In genomic region chr22:18527752-18528596, GRCh38 we compare ENCODE assay signal across 8 cellular contexts. TPM values are rescaled to one million over a fixed set of nuclear protein-coding genes. Genes with fewer than 3 reads are reported as not detected.
A peak's percentile ranks its signal among the peaks of the same experiment; 100 is the strongest.
DNase-seq lines count a peak whose midpoint lies in the region; ATAC-seq and TF ChIP-seq lines count a peak whose summit lies in the region.
"Not testable (repeated sequence)": the region's sequence is repeated elsewhere in the genome, so short reads cannot be mapped to it uniquely, and the experiment has no call there.

TSS of gene TMEM191B (plus strand) at chr22:18527802. CDS start at chr22:18527981, 179 bp downstream.

- H3K36me3 Mint-ChIP-seq in effector memory CD8-positive, alpha-beta T cell (ENCODE audit: insufficient read depth); stimulated activated naive CD8-positive, alpha-beta T cell treated with anti-CD3 and anti-CD28 coated beads, Interleukin-15, Interleukin-2, amounts not matched to agents 100 ng/mL and 50 ng/mL, for 24 hours (ENCODE audit: low read depth): not testable (repeated sequence)

- intact Hi-C loops in left lung (cut with DNase I), result not testable (repeated sequence)

- H3K4me1 ChIP-seq in left lung, result not testable (repeated sequence)

- not testable (repeated sequence) for TF ChIP-seq CTCF in VCaP (conservative IDR thresholded peaks at IDR 0.05); left lung (IDR thresholded peaks at IDR 0.05)

- DNase-seq in effector memory CD8-positive, alpha-beta T cell, result peak in 1 of 3 experiments; percentile 20
- not testable (repeated sequence) for DNase-seq in left lung

- H3K27me3 Mint-ChIP-seq in effector memory CD8-positive, alpha-beta T cell; stimulated activated naive CD8-positive, alpha-beta T cell treated with anti-CD3 and anti-CD28 coated beads, Interleukin-15, Interleukin-2, amounts not matched to agents 100 ng/mL and 50 ng/mL, for 24 hours: not testable (repeated sequence)

- not testable (repeated sequence) for H3K36me3 ChIP-seq in left lung

- H3K4me1 Mint-ChIP-seq in effector memory CD8-positive, alpha-beta T cell (ENCODE audit: low read depth in 2 of 2); stimulated activated naive CD8-positive, alpha-beta T cell treated with anti-CD3 and anti-CD28 coated beads, Interleukin-15, Interleukin-2, amounts not matched to agents 100 ng/mL and 50 ng/mL, for 24 hours (ENCODE audit: low read depth): not testable (repeated sequence)

- H3K9me3 ChIP-seq in left lung, result not testable (repeated sequence)

- peak within 1 kb of the TSS in 1 of 2 donors; percentile 76 for H3K27ac Mint-ChIP-seq in effector memory CD8-positive, alpha-beta T cell
- not testable (repeated sequence) for H3K27ac Mint-ChIP-seq in stimulated activated naive CD8-positive, alpha-beta T cell treated with anti-CD3 and anti-CD28 coated beads, Interleukin-15, Interleukin-2, amounts not matched to agents 100 ng/mL and 50 ng/mL, for 24 hours

- H3K9me3 Mint-ChIP-seq in effector memory CD8-positive, alpha-beta T cell; stimulated activated naive CD8-positive, alpha-beta T cell treated with anti-CD3 and anti-CD28 coated beads, Interleukin-15, Interleukin-2, amounts not matched to agents 100 ng/mL and 50 ng/mL, for 24 hours: not testable (repeated sequence)

- H3K4me3 Mint-ChIP-seq in effector memory CD8-positive, alpha-beta T cell, result peak within 1 kb of the TSS in 1 of 2 donors; percentile 82
- peak within 1 kb of the TSS; percentile 47 for H3K4me3 Mint-ChIP-seq in stimulated activated naive CD8-positive, alpha-beta T cell treated with anti-CD3 and anti-CD28 coated beads, Interleukin-15, Interleukin-2, amounts not matched to agents 100 ng/mL and 50 ng/mL, for 24 hours

- ATAC-seq in GM18517 (IDR thresholded peaks at IDR 0.05; ENCODE audit: unreplicated experiment) (peak; percentile 48), GM21381 (IDR thresholded peaks at IDR 0.05; ENCODE audit: unreplicated experiment) (peak; percentile 0), HG02759 (IDR thresholded peaks at IDR 0.05; ENCODE audit: unreplicated experiment) (peak; percentile 26), HG03432 (IDR thresholded peaks at IDR 0.05; ENCODE audit: unreplicated experiment) (peak; percentile 31), left lung (peak; percentile 12)
- ATAC-seq in effector memory CD8-positive, alpha-beta T cell (replicated peaks), result peak; percentile 16

- not testable (repeated sequence) for H3K27me3 ChIP-seq in left lung

- peak within 1 kb of the TSS; percentile 72 for H3K27ac ChIP-seq in VCaP
- H3K27ac ChIP-seq in left lung, result not testable (repeated sequence)

- H3K4me3 ChIP-seq in left lung, result not testable (repeated sequence)

RNA-seq across cellular contexts. Expression of gene TMEM191B, which starts in this region (rescaled TPM):
- 1 to 10 TPM in 1 of 2 donors, not detected in 1; 2.8 TPM for total RNA-seq in left lung
